8 cellular contexts compared by ENCODE assay signal in the genomic region with DNA sequence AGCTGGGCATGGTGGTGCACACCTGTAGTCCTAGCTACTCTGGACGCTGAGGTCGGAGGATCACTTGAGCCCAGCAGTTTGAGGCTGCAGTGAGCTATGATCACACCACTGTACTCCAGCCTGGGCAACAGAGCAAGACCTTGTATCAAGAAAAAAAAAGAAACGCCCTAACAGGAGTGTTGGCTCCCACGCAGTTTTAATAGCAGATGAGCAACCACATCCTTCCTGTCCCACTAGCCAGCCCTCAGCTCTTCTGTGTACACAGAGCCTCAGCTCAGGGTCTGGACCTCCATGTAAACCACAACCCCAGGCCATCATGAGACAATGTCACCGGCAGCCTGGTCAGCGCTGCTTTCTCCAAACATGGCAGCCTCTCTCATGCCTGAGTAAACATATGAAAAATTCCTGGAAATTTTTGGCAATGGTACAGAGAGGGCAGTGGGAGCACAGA.
A peak's percentile ranks its signal among the peaks of the same experiment; 100 is the strongest.
DNase-seq lines count a peak whose midpoint lies in the region; ATAC-seq and TF ChIP-seq lines count a peak whose summit lies in the region.

No MANE protein-coding gene starts in this region.

- H3K27me3 Mint-ChIP-seq in CD4-positive, CD25-positive, alpha-beta regulatory T cell = no peaks in the 10 kb centered on the region

- peaks cover 47% of the 10 kb centered on the region for H3K36me3 Mint-ChIP-seq in CD4-positive, CD25-positive, alpha-beta regulatory T cell

- H3K4me3 ChIP-seq in CD4-positive, CD25-positive, alpha-beta regulatory T cell (ENCODE audit: low read depth, low read length) = peak overlapping the region; percentile 63
- no peak overlapping the region for H3K4me3 ChIP-seq in SJSA1
- no peak overlapping the region for H3K4me3 ChIP-seq in gastroesophageal sphincter
- H3K4me3 ChIP-seq in tibial nerve = no peak overlapping the region

- peak; percentile 77 to 87 for ATAC-seq in CD4-positive, CD25-positive, alpha-beta regulatory T cell (ENCODE audit: low read depth in 2 of 2)
- ATAC-seq in GM19035 (IDR thresholded peaks at IDR 0.05; ENCODE audit: unreplicated experiment) (peak; percentile 94), HG03064 (IDR thresholded peaks at IDR 0.05; ENCODE audit: low read depth, unreplicated experiment) (peak; percentile 90), gastroesophageal sphincter (peak; percentile 65)

- no peak for TF ChIP-seq EP300 in gastroesophageal sphincter (IDR thresholded peaks at IDR 0.05)
- peak in 1 of 2 donors; percentile 57 for TF ChIP-seq EP300 in tibial nerve (IDR thresholded peaks at IDR 0.05)

- H3K4me3 Mint-ChIP-seq in CD4-positive, CD25-positive, alpha-beta regulatory T cell = peak overlapping the region; percentile 62 to 83 (median 72)

- no peaks in the 10 kb centered on the region for H3K9me3 ChIP-seq in CD4-positive, CD25-positive, alpha-beta regulatory T cell (ENCODE audit: control insufficient read depth in 2 of 2, low read length in 2 of 2)
- no peaks in the 10 kb centered on the region for H3K9me3 ChIP-seq in SJSA1 (replicated peaks)
- H3K9me3 ChIP-seq in gastroesophageal sphincter = no peaks in the 10 kb centered on the region
- H3K9me3 ChIP-seq in tibial nerve = no peaks in the 10 kb centered on the region

- peaks cover 35% of the 10 kb centered on the region for H3K36me3 ChIP-seq in CD4-positive, CD25-positive, alpha-beta regulatory T cell (ENCODE audit: control insufficient read depth, insufficient read depth, low read length)
- H3K36me3 ChIP-seq in SJSA1 (peaks cover 18% of the 10 kb centered on the region), gastroesophageal sphincter (peaks cover 0 to 31% of the 10 kb centered on the region in 2 donors), tibial nerve (peaks cover 0 to 22% (median 3%) of the 10 kb centered on the region in 3 donors)

- peak overlapping the region; percentile 69 for H3K27ac ChIP-seq in CD4-positive, CD25-positive, alpha-beta regulatory T cell (ENCODE audit: insufficient read depth, low read length, poor library complexity, severe bottlenecking)
- H3K27ac ChIP-seq in SJSA1 = peak overlapping the region; percentile 53
- H3K27ac ChIP-seq in gastroesophageal sphincter = peak overlapping the region in 1 of 4 donors; percentile 39
- H3K27ac ChIP-seq in tibial nerve = peak overlapping the region in 3 of 4 donors; percentile 39 to 69 (median 57)

- peaks cover 0 to 3% (median 0%) of the 10 kb centered on the region in 7 donors for H3K9me3 Mint-ChIP-seq in CD4-positive, CD25-positive, alpha-beta regulatory T cell

- H3K27me3 ChIP-seq in CD4-positive, CD25-positive, alpha-beta regulatory T cell (ENCODE audit: control insufficient read depth, insufficient read depth, low read length) = no peaks in the 10 kb centered on the region
- H3K27me3 ChIP-seq in SJSA1 (replicated peaks) (no peaks in the 10 kb centered on the region), gastroesophageal sphincter (no peaks in the 10 kb centered on the region), tibial nerve (no peaks in the 10 kb centered on the region)

- H3K4me1 Mint-ChIP-seq in CD4-positive, CD25-positive, alpha-beta regulatory T cell = peaks cover 31 to 94% (median 77%) of the 10 kb centered on the region in 4 donors

- peak overlapping the region; percentile 90 to 93 (median 92) for H3K27ac Mint-ChIP-seq in CD4-positive, CD25-positive, alpha-beta regulatory T cell

- no peak for TF ChIP-seq CTCF in gastroesophageal sphincter (IDR thresholded peaks at IDR 0.05)
- TF ChIP-seq CTCF in tibial nerve (IDR thresholded peaks at IDR 0.05) = no peak

- WGBS in gastroesophageal sphincter (ENCODE audit: low coverage in 1 of 2), 2 donors = 80 to 83% methylated on average over 1 of the region's 6 CpGs
- WGBS in tibial nerve, 2 donors = 76 to 78% methylated on average over 6 of the region's 6 CpGs

- peak in 2 of 3 donors; percentile 47 to 83 for DNase-seq in CD4-positive, CD25-positive, alpha-beta regulatory T cell
- DNase-seq in SJSA1 (ENCODE audit: low read depth in 1 of 2, low spot score in 2 of 2) (peak; percentile 85 to 93), tibial nerve (ENCODE audit: low spot score in 2 of 2) (peak in 1 of 2 donors; percentile 33), mesenteric fat pad (ENCODE audit: low spot score) (no peak), cerebellar nuclear complex (lab: John Stamatoyannopoulos, UW) (no peak)

- TF ChIP-seq POLR2A in gastroesophageal sphincter (IDR thresholded peaks at IDR 0.05) (no peak), tibial nerve (IDR thresholded peaks at IDR 0.05) (no peak)

- peaks cover 91% of the 10 kb centered on the region for H3K4me1 ChIP-seq in CD4-positive, CD25-positive, alpha-beta regulatory T cell (ENCODE audit: control insufficient read depth, insufficient read depth, low read length, poor library complexity, severe bottlenecking)
- H3K4me1 ChIP-seq in SJSA1 (replicated peaks) = peaks cover 39% of the 10 kb centered on the region
- peaks cover 0 to 12% (median 0%) of the 10 kb centered on the region in 3 donors for H3K4me1 ChIP-seq in gastroesophageal sphincter
- peaks cover 0 to 31% (median 19%) of the 10 kb centered on the region in 4 donors for H3K4me1 ChIP-seq in tibial nerve

Comparison
In these comparisons a context has a peak if more than half of its experiments do, and no peak if none do; other contexts are left out.
1. DNase-seq: peak in CD4-positive, CD25-positive, alpha-beta regulatory T cell (2 of 3) and SJSA1 (2 of 2); none in mesenteric fat pad (single experiment) and cerebellar nuclear complex (0 of 2).
2. Peak in every context shown above with its lines, with median percentiles within 50 percentile points of each other: ATAC-seq.